In the genomic region with DNA sequence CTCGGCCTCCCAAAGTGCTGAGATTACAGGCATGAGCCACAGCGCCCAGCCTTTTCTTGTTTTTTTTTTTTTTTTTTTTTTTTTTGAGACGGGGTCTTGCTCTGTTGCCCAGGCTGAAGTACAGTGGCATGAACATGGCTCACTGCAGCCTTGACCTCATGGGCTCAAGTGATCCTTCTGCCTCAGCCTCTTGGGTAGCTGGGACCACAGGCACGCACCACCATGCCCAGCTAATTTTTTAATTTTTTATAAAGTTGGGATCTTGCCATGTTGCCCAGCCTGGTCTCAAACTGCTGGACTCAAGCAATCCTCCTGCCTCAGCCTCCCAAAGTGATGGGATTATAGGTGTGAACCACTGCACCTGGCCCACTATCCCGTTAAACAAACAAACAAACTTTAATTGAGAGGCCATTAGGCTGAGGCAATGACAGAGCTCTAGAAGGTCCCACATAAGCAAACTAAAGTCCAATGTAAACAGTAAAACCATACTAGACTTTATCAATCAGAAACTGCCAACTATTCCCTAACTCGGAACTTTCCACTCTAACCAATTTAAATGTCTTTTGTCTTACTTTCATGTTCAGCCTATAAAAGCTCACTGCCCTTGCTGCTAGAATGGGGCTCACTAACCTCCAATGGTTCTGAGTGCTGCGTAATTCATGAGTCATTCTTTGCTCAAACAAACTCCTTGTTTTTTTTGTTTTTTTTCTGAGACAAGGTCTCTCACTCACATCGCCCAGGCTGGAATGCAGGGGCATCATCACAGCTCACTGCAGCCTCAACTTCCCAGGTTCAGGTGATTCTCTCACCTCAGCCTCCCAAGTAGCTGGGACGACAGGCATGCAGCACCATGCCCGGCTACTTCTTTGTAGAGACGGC, we compare ENCODE assay signal across 14 cellular contexts. TPM values are rescaled to one million over a fixed set of nuclear protein-coding genes. Genes with fewer than 3 reads are reported as not detected.
DNase-seq lines count a peak whose midpoint lies in the region; ATAC-seq and TF ChIP-seq lines count a peak whose summit lies in the region.
"Had no signal": no experiment of that assay in that cellular context is flagged by ENCODE, and none has a peak within 500 bp of the region (broad histone marks: within the 10 kb centered on the region; RNA-seq: fewer than 3 reads in every experiment).

No MANE protein-coding gene starts in this region.

- intact Hi-C loops in Panc1 (cut with micrococcal nuclease; ENCODE audit: unreplicated experiment) = no loop called here

- POLR2A ChIA-PET in Panc1 (lab: Charles Lee) = interaction anchor here (0.6 to 0.7 kb wide), 3 partner anchors 13 to 183 kb away, joined by 3 to 8 read pairs (median 6); no protein-coding TSS in a partner anchor

- peak; percentile 87 for DNase-seq in EL
- DNase-seq in Panc1 (ENCODE audit: low read depth, low spot score) = peak; percentile 89
- DNase-seq in epithelial cell of esophagus (ENCODE audit: low read depth) = peak; percentile 91
- DNase-seq in non-pigmented ciliary epithelial cell (ENCODE audit: low read depth) = peak; percentile 75
- no peak for DNase-seq in activated CD8-positive, alpha-beta memory T cell treated with anti-CD3 and anti-CD28 coated beads for 24 hours
- DNase-seq in NCI-H1105 treated with DMSO at 0.1 percent for 48 hours (lab: John Stamatoyannopoulos, UW) = no peak
- DNase-seq in NOMO-1 treated with DMSO at 0.1 percent for 48 hours (lab: John Stamatoyannopoulos, UW; ENCODE audit: unreplicated experiment) = no peak
- DNase-seq: activated naive CD8-positive, alpha-beta T cell treated with anti-CD3 and anti-CD28 coated beads, Interleukin-2, amount 10 ng/mL, durations not matched to agents 7 days and 5 days; DND-41; heart left ventricle; Karpas-422; nephron progenitor cell had no signal

- H3K27me3 ChIP-seq in Panc1 (ENCODE audit: control insufficient read depth, insufficient read depth, low read length) = no peaks in the 10 kb centered on the region
- H3K27me3 ChIP-seq: heart left ventricle had no signal

- BruUV-seq in Panc1 (replicated peaks; lab: Mats Ljungman, UMichigan) = no TSS peak

- in situ Hi-C loops in Panc1 (cut with HindIII; ENCODE audit: low pct_unique_long_range_greater_than_20kb, low sequenced_read_pairs) = no loop called here

- H3K36me3 ChIP-seq in Panc1 (ENCODE audit: control insufficient read depth, insufficient read depth, low read length) = peaks cover 14% of the 10 kb centered on the region

- H3K4me3 ChIP-seq in Panc1 (ENCODE audit: low read depth in 2 of 2, low read length in 2 of 2) (peak overlapping the region in 1 of 2 experiments; percentile 25; a peak in 2 of 4 replicates), epithelial cell of esophagus (ENCODE audit: low read length) (no peak overlapping the region)

- H3K27ac ChIP-seq in Panc1 (ENCODE audit: low read length) = peak overlapping the region; percentile 97

- TF ChIP-seq CTCF in Panc1 (IDR thresholded peaks at IDR 0.05) (no peak), epithelial cell of esophagus (IDR thresholded peaks at IDR 0.05; ENCODE audit: insufficient read depth, low read depth, low read length, missing control alignments) (no peak)

- H3K9me3 ChIP-seq in Panc1 (ENCODE audit: control insufficient read depth, insufficient read depth, low read depth, low read length) = peaks cover 14% of the 10 kb centered on the region; the same call in 1 of the 2 replicates

- peak; percentile 94 for ATAC-seq in Panc1
- no peak for ATAC-seq in GM18858 (IDR thresholded peaks at IDR 0.05; ENCODE audit: unreplicated experiment)
- ATAC-seq: activated CD4-positive, CD25-positive, alpha-beta regulatory T cell treated with anti-CD3 and anti-CD28 coated beads, Interleukin-2, amount 50 U/mL, for 24 hours; heart left ventricle had no signal

- H3K4me1 ChIP-seq in Panc1 (ENCODE audit: control insufficient read depth, insufficient read depth, low read length) = peaks cover 51% of the 10 kb centered on the region

- CTCF ChIA-PET in Panc1 (lab: Charles Lee) = interaction anchor here (0.7 kb wide), 1 partner anchor 870 kb away, joined by 5 read pairs; no protein-coding TSS in a partner anchor

RNA-seq across cellular contexts. Expression of a gene that starts 1.9 kb away (rescaled TPM):
- 117 TPM for total RNA-seq in Panc1 (2021; ENCODE audit: unreplicated experiment)
- 94.4 TPM for polyA plus RNA-seq in Panc1 (2012; ENCODE audit: insufficient read length)

RNA-seq across cellular contexts. Expression of a gene that starts 17.2 kb away (rescaled TPM):
- 19.1 TPM for total RNA-seq in Panc1 (2021; ENCODE audit: unreplicated experiment)
- 35.0 TPM for polyA plus RNA-seq in Panc1 (2012; ENCODE audit: insufficient read length)

RNA-seq across cellular contexts. Expression of a gene that starts 55.9 kb away (rescaled TPM):
- total RNA-seq in Panc1 (2021; ENCODE audit: unreplicated experiment) = 123 TPM
- 70.3 TPM for polyA plus RNA-seq in Panc1 (2012; ENCODE audit: insufficient read length)

RNA-seq across cellular contexts. Expression of a gene that starts 56.1 kb away (rescaled TPM):
- total RNA-seq in Panc1 (2021; ENCODE audit: unreplicated experiment) = 103 TPM
- 86.7 TPM for polyA plus RNA-seq in Panc1 (2012; ENCODE audit: insufficient read length)

Comparison
In these comparisons a context has a peak if more than half of its experiments do, and no peak if none do; other contexts are left out.
1. DNase-seq: peak in EL (single experiment), Panc1 (single experiment), epithelial cell of esophagus (single experiment) and non-pigmented ciliary epithelial cell (single experiment); none in activated CD8-positive, alpha-beta memory T cell treated with anti-CD3 and anti-CD28 coated beads for 24 hours (single experiment), NCI-H1105 treated with DMSO at 0.1 percent for 48 hours (single experiment) and NOMO-1 treated with DMSO at 0.1 percent for 48 hours (single experiment).